16 cellular contexts compared by ENCODE assay signal in genomic region chr15:83063555-83063954, GRCh38. TPM values are rescaled to one million over a fixed set of nuclear protein-coding genes. Genes with fewer than 3 reads are reported as not detected.
DNase-seq lines count a peak whose midpoint lies in the region; ATAC-seq and TF ChIP-seq lines count a peak whose summit lies in the region.
"Had no signal": no experiment of that assay in that cellular context is flagged by ENCODE, and none has a peak within 500 bp of the region (broad histone marks: within the 10 kb centered on the region; RNA-seq: fewer than 3 reads in every experiment).

No MANE protein-coding gene starts in this region.

- no peaks in the 10 kb centered on the region for H3K9me2 ChIP-seq in DOHH2 (replicated peaks; ENCODE audit: control insufficient read depth, low read length)
- no peaks in the 10 kb centered on the region for H3K9me2 ChIP-seq in Karpas-422 (replicated peaks; ENCODE audit: insufficient read depth, low read length)

- DNase-seq in Karpas-422 (no peak), adipocyte (ENCODE audit: low read depth) (no peak), SKM-1 (lab: John Stamatoyannopoulos, UW; ENCODE audit: unreplicated experiment) (no peak), putamen (ENCODE audit: low spot score) (no peak)
- DNase-seq: activated T-cell treated with anti-CD3 and anti-CD28 coated beads, Interleukin-2, amount 50 U/mL, for 4 hours; adrenal gland; dermis blood vessel endothelial cell; GF-D8; left colon; naive thymus-derived CD8-positive, alpha-beta T cell; NCI-H187; stomach had no signal

- no peak overlapping the region for H2AFZ ChIP-seq in Karpas-422 (ENCODE audit: low read length)

- H3F3A ChIP-seq in DOHH2 (ENCODE audit: control insufficient read depth, insufficient read depth) = peaks cover 12% of the 10 kb centered on the region

- H3K9ac ChIP-seq in Karpas-422 (ENCODE audit: low read length) (no peak overlapping the region), adipocyte (ENCODE audit: low read length) (no peak overlapping the region)

- TF ChIP-seq CTCF in DOHH2 (IDR thresholded peaks at IDR 0.05; ENCODE audit: low read depth, low read length, poor library complexity, severe bottlenecking) (no peak), neutrophil (IDR thresholded peaks at IDR 0.05) (no peak)

- H3K36me3 ChIP-seq in DOHH2 (ENCODE audit: control insufficient read depth, low read length) = peaks cover 60% of the 10 kb centered on the region
- H3K36me3 ChIP-seq in Karpas-422 (ENCODE audit: insufficient read depth, low read length) = peaks cover 43% of the 10 kb centered on the region
- peaks cover 7% of the 10 kb centered on the region for H3K36me3 ChIP-seq in adipocyte (ENCODE audit: control insufficient read depth, insufficient read depth, low read length, severe bottlenecking)
- H3K36me3 ChIP-seq in neutrophil = no peaks in the 10 kb centered on the region
- H3K36me3 ChIP-seq: adrenal gland had no signal

- H3K27ac ChIP-seq in DOHH2 (ENCODE audit: low read depth, low read length) (peak overlapping the region; percentile 12; the same call in 1 of the 2 replicates), Karpas-422 (ENCODE audit: low read length) (no peak overlapping the region), neutrophil (peak overlapping the region; percentile 45)

- H3K79me2 ChIP-seq in DOHH2 (ENCODE audit: control insufficient read depth, low read length) = peaks cover 95% of the 10 kb centered on the region
- peaks cover 88% of the 10 kb centered on the region for H3K79me2 ChIP-seq in Karpas-422 (ENCODE audit: low read length)

- H4K20me1 ChIP-seq in DOHH2 (ENCODE audit: control insufficient read depth, insufficient read depth, low read depth, low read length) (peaks cover 47% of the 10 kb centered on the region), Karpas-422 (ENCODE audit: insufficient read depth, low read depth, low read length) (peaks cover 67% of the 10 kb centered on the region)

- H3K9me3 ChIP-seq in DOHH2 (ENCODE audit: control insufficient read depth, insufficient read depth, low read length) (no peaks in the 10 kb centered on the region), Karpas-422 (ENCODE audit: low read length) (no peaks in the 10 kb centered on the region), adipocyte (ENCODE audit: control insufficient read depth, low read length) (no peaks in the 10 kb centered on the region), neutrophil (no peaks in the 10 kb centered on the region)
- H3K9me3 ChIP-seq: adrenal gland, stomach had no signal

- H3K27me3 ChIP-seq in DOHH2 (ENCODE audit: control insufficient read depth, low read length) (no peaks in the 10 kb centered on the region), Karpas-422 (ENCODE audit: low read length) (no peaks in the 10 kb centered on the region), adipocyte (replicated peaks; ENCODE audit: control insufficient read depth, insufficient read depth, low read length) (no peaks in the 10 kb centered on the region), neutrophil (no peaks in the 10 kb centered on the region)
- H3K27me3 ChIP-seq: adrenal gland, stomach had no signal

- H3K4me1 ChIP-seq in DOHH2 (ENCODE audit: control insufficient read depth, low read length) = peaks cover 50% of the 10 kb centered on the region
- peaks cover 44% of the 10 kb centered on the region for H3K4me1 ChIP-seq in Karpas-422 (ENCODE audit: low read length)
- peaks cover 39% of the 10 kb centered on the region for H3K4me1 ChIP-seq in adipocyte (ENCODE audit: control insufficient read depth, insufficient read depth, low read length)
- peaks cover 39 to 47% of the 10 kb centered on the region in 2 experiments for H3K4me1 ChIP-seq in neutrophil (ENCODE audit: control insufficient read depth in 1 of 2, insufficient read depth in 1 of 2, low read depth in 1 of 2, low read length in 1 of 2)

- H3K4me3 ChIP-seq in DOHH2 (ENCODE audit: low read length) = peak overlapping the region; percentile 82
- peak overlapping the region; percentile 98; the same call in 1 of the 2 replicates for H3K4me3 ChIP-seq in Karpas-422 (ENCODE audit: low read length)
- peak overlapping the region; percentile 94 for H3K4me3 ChIP-seq in adipocyte (ENCODE audit: low read length)
- no peak overlapping the region for H3K4me3 ChIP-seq in neutrophil (ENCODE audit: low read depth in 1 of 2, low read length in 1 of 2)

- ATAC-seq in HG03175 (IDR thresholded peaks at IDR 0.05; ENCODE audit: unreplicated experiment) (no peak), HG02623 (IDR thresholded peaks at IDR 0.05; ENCODE audit: unreplicated experiment) (no peak)
- ATAC-seq: activated T-cell treated with anti-CD3 and anti-CD28 coated beads, Interleukin-2, amount 50 U/mL, for 4 hours; left colon; naive thymus-derived CD8-positive, alpha-beta T cell had no signal

- H3K4me2 ChIP-seq in DOHH2 (ENCODE audit: low read length) (peak overlapping the region; percentile 67), Karpas-422 (ENCODE audit: low read depth, low read length, poor library complexity, severe bottlenecking) (peak overlapping the region; percentile 84)

RNA-seq across cellular contexts. Expression of gene BTBD1, which starts 3.5 kb away (rescaled TPM):
- total RNA-seq in Karpas-422 (2014; rRNA removed; shearing (Covaris generic); ENCODE audit: low replicate concordance) = 113 and 140 TPM in 2 replicates

RNA-seq across cellular contexts. Expression of gene TM6SF1, which starts 43.9 kb away (rescaled TPM):
- not detected in 2 replicates for total RNA-seq in Karpas-422 (2014; rRNA removed; shearing (Covaris generic); ENCODE audit: low replicate concordance)

RNA-seq across cellular contexts. Expression of gene C15orf40, which starts 52.1 kb away (rescaled TPM):
- 30.4 and 43.9 TPM in 2 replicates for total RNA-seq in Karpas-422 (2014; rRNA removed; shearing (Covaris generic); ENCODE audit: low replicate concordance)

Comparison
In these comparisons a context has a peak if more than half of its experiments do, and no peak if none do; other contexts are left out.
1. H3K4me3 ChIP-seq: peak in DOHH2 (single experiment), Karpas-422 (single experiment) and adipocyte (single experiment); none in neutrophil (0 of 2).